ENCODE assay signal across 9 cellular contexts in the genomic region with DNA sequence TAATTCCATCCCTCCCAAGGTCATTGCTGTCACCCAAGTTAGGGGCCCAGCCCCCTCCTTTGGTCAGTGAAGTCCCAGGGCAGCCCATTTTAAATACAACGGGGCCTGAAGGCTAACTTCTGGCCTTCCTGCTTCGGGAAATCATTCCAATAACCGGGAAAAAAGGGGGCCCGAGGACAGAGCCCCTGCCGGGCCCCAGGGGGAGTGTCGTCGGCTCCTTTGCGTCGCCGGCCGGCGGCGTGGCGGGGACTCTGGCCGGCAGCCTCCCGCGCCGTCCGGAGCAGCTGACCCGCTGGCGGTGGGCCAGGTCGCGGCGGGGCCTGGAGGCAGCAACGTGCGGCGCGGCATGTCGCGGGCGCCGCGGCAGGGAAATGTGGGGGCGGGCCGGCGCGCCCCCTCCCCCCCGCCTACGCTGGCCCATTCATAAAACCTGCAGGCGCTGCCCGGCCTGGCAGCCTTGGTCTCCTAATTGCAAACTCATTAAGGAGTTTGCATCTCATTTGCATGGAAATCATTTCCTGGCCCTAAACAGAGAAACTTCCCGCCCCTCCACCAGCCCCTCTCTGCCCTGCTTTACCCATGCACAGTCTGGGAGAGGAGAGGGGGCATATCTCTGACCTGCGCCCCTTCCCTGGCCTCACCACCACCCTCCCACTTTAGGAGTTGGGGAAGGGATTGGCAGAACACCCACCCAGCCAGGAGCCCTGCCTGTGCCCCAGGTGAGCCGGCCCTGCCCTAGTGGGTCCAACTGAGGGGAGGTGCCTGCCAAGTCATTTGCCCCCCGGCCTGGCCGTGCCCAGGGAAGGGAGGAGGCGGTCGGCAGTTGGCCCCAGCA. TPM values are rescaled to one million over a fixed set of nuclear protein-coding genes. Genes with fewer than 3 reads are reported as not detected.
DNase-seq lines count a peak whose midpoint lies in the region; ATAC-seq, FAIRE-seq and TF ChIP-seq lines count a peak whose summit lies in the region.
"Had no signal": no experiment of that assay in that cellular context is flagged by ENCODE, and none has a peak within 500 bp of the region (broad histone marks: within the 10 kb centered on the region; RNA-seq: fewer than 3 reads in every experiment).

No MANE protein-coding gene starts in this region.

- H3K18ac ChIP-seq in H9 (ENCODE audit: insufficient read length, low read depth, low read length), result no peak overlapping the region

- peak overlapping the region; percentile 35; the same call in 1 of the 2 replicates for H3K14ac ChIP-seq in H9 (ENCODE audit: insufficient read depth, low read length)

- H3K9ac ChIP-seq in H9 (ENCODE audit: extremely low read depth, insufficient read length, low read length), result no peak overlapping the region
- peak overlapping the region; percentile 49 to 85 for H3K9ac ChIP-seq in K562 (ENCODE audit: insufficient read depth in 1 of 2, low read depth in 2 of 2, low read length in 2 of 2)

- no peak overlapping the region for H4K8ac ChIP-seq in H9 (replicated peaks; ENCODE audit: insufficient read length, low read depth, low read length)

- H3K4me3 ChIP-seq in K562 (peak overlapping the region; percentile 1), thoracic aorta (peak overlapping the region; percentile 38)

- CTCF ChIA-PET in K562 (lab: Yijun Ruan, JAX; ENCODE audit: low intra/inter-chr PET ratio), result interaction anchor here (0.6 to 0.9 kb wide), 4 partner anchors 303 to 313 kb away, joined by 3 to 11 read pairs (median 3); a partner anchor contains a TSS

- H3K23me2 ChIP-seq in H9 (ENCODE audit: insufficient read length, low read depth, low read length, poor library complexity, severe bottlenecking), result peaks cover 9% of the 10 kb centered on the region

- peak overlapping the region; percentile 42 to 65; a peak in 4 of 5 replicates for H3K4me3 Mint-ChIP-seq in H9

- no peak for TF ChIP-seq POLR2A in K562 (conservative IDR thresholded peaks at IDR 0.05)

- H3K27ac ChIP-seq in H9 (ENCODE audit: insufficient read length, low read depth, low read length) (no peak overlapping the region), K562 (ENCODE audit: extremely low read depth, low read depth, low read length) (peak overlapping the region; percentile 63), thoracic aorta (no peak overlapping the region)

- no peak overlapping the region for H3K23ac ChIP-seq in H9 (ENCODE audit: insufficient read length, low read depth, low read length)

- H3K79me1 ChIP-seq in H9 (ENCODE audit: insufficient read depth, low read depth, low read length, poor library complexity, severe bottlenecking), result no peaks in the 10 kb centered on the region

- H3K9me3 Mint-ChIP-seq in H9, result no peaks in the 10 kb centered on the region; a peak in 1 of 5 replicates

- no peak overlapping the region for H4K5ac ChIP-seq in H9 (ENCODE audit: insufficient read length, low read depth, low read length)

- peak; percentile 29 for ATAC-seq in K562
- no peak for ATAC-seq in thoracic aorta (ENCODE audit: insufficient number of reproducible peaks, low FRiP score, low read depth)
- no peak for ATAC-seq in HG03139 (IDR thresholded peaks at IDR 0.05; ENCODE audit: unreplicated experiment)
- ATAC-seq in GM21737 (IDR thresholded peaks at IDR 0.05; ENCODE audit: unreplicated experiment), result no peak

- H4K20me1 ChIP-seq in H9 (ENCODE audit: control insufficient read depth, insufficient read depth, insufficient read length), result no peaks in the 10 kb centered on the region
- no peaks in the 10 kb centered on the region for H4K20me1 ChIP-seq in K562 (replicated peaks; ENCODE audit: control insufficient read depth, insufficient read depth, low read length)

- TF ChIP-seq RAD21 in K562 (CRISPR knock-in tag; conservative IDR thresholded peaks at IDR 0.05 in 1 of 2, IDR thresholded peaks at IDR 0.05 in 1 of 2), result peak; percentile 34 to 38

- no peak overlapping the region for H2BK15ac ChIP-seq in H9 (ENCODE audit: low read depth, low read length)

- H2BK20ac ChIP-seq in H9 (ENCODE audit: low read depth, low read length, poor library complexity, severe bottlenecking), result no peak overlapping the region

- peak; percentile 26; the same call in 1 of the 2 replicates for TF ChIP-seq EP300 in K562 (IDR thresholded peaks at IDR 0.05; ENCODE audit: low read length)

- no peak overlapping the region for H2BK120ac ChIP-seq in H9 (ENCODE audit: low read depth, low read length, poor library complexity, severe bottlenecking)

- H3K4me2 ChIP-seq in H9 (ENCODE audit: insufficient read depth, insufficient read length, low read length), result peak overlapping the region; percentile 37
- peak overlapping the region; percentile 77 for H3K4me2 ChIP-seq in K562 (ENCODE audit: insufficient read depth, low read length)

- no peak overlapping the region for H2BK12ac ChIP-seq in H9 (ENCODE audit: insufficient read length, low read depth, low read length)

- POLR2A ChIA-PET in K562 (lab: Yijun Ruan, JAX), result interaction anchor here (0.6 to 4.0 kb wide), 9 partner anchors 12 to 422 kb away, joined by 3 to 26 read pairs (median 3); a partner anchor contains a TSS

- no peak for FAIRE-seq in K562 (lab: Jason Lieb, UNC)
- no peak for FAIRE-seq in RCC 7860 (lab: Jason Lieb, UNC)
- FAIRE-seq: keratinocyte had no signal

- H3K27me3 ChIP-seq in H9 (ENCODE audit: insufficient read depth, low read length), result no peaks in the 10 kb centered on the region
- H3K27me3 ChIP-seq in K562 (ENCODE audit: control insufficient read depth in 2 of 2, insufficient read depth in 2 of 2, low read length in 2 of 2), result no peaks in the 10 kb centered on the region
- H3K27me3 ChIP-seq in thoracic aorta (replicated peaks; ENCODE audit: insufficient read depth), result no peaks in the 10 kb centered on the region

- H3K27ac Mint-ChIP-seq in H9, result no peak overlapping the region

- peaks cover 28 to 41% of the 10 kb centered on the region in 2 experiments for H3K4me1 Mint-ChIP-seq in H9

- no peaks in the 10 kb centered on the region for H3K36me3 Mint-ChIP-seq in H9 (ENCODE audit: insufficient read depth in 1 of 3, low read depth in 3 of 3)

- no peaks in the 10 kb centered on the region for H3K9me3 ChIP-seq in H9 (ENCODE audit: control insufficient read depth, low read depth, low read length)
- H3K9me3 ChIP-seq in K562 (replicated peaks; ENCODE audit: control insufficient read depth, insufficient read depth, low read depth, low read length), result no peaks in the 10 kb centered on the region
- no peaks in the 10 kb centered on the region for H3K9me3 ChIP-seq in thoracic aorta

- H3K9me1 ChIP-seq in K562 (ENCODE audit: control insufficient read depth, insufficient read depth, low read length), result no peaks in the 10 kb centered on the region

- H2BK5ac ChIP-seq in H9 (ENCODE audit: insufficient read length, low read length), result no peak overlapping the region

- no peak overlapping the region for H3K56ac ChIP-seq in H9 (ENCODE audit: insufficient read length, low read depth, low read length)

- in situ Hi-C loops in K562 (cut with MboI), result loop anchor here (5.0 kb wide), 1 partner anchor 409 kb away; no protein-coding TSS in a partner anchor

- H3T11ph ChIP-seq in H9 (ENCODE audit: low read length), result no peak overlapping the region

- H3K4me1 ChIP-seq in H9 (ENCODE audit: insufficient read depth, low read length) (peaks cover 5% of the 10 kb centered on the region; the same call in 1 of the 2 replicates), K562 (replicated peaks in 1 of 2; ENCODE audit: control insufficient read depth in 2 of 2, insufficient read depth in 2 of 2, low read length in 2 of 2) (peaks cover 53 to 65% of the 10 kb centered on the region in 2 experiments; a peak in 4 of 5 replicates), thoracic aorta (ENCODE audit: control insufficient read depth in 1 of 2, low read depth in 2 of 2) (peaks cover 5 to 39% of the 10 kb centered on the region in 2 donors)

- no peak overlapping the region for H2AK5ac ChIP-seq in H9 (ENCODE audit: insufficient read length, low read length)

- H3K79me2 ChIP-seq in H9 (ENCODE audit: insufficient read depth, low read length), result no peaks in the 10 kb centered on the region
- H3K79me2 ChIP-seq in K562 (ENCODE audit: control insufficient read depth, insufficient read depth, low read length), result peaks cover 10% of the 10 kb centered on the region; the same call in 2 of the 3 replicates

- no peak for TF ChIP-seq CTCF in H9 (conservative IDR thresholded peaks at IDR 0.05)
- peak; percentile 3 to 34 (median 8); a peak in 1 of 6 replicates for TF ChIP-seq CTCF in K562 (IDR thresholded peaks at IDR 0.05 in 2 of 3, conservative IDR thresholded peaks at IDR 0.05 in 1 of 3; ENCODE audit: insufficient read depth in 2 of 3, low read depth in 1 of 3, low read length in 3 of 3)
- TF ChIP-seq CTCF in thoracic aorta (IDR thresholded peaks at IDR 0.05), result no peak

- peaks cover 3% of the 10 kb centered on the region for H3K27me3 Mint-ChIP-seq in H9 (ENCODE audit: low read depth)

- intact Hi-C loops in K562 (cut with micrococcal nuclease), result loop anchor here (5.0 to 10.0 kb wide), 2 partner anchors 239 to 812 kb away; no protein-coding TSS in a partner anchor

- H2AFZ ChIP-seq in H9 (ENCODE audit: low read length) (no peak overlapping the region), K562 (ENCODE audit: low read depth, low read length) (peak overlapping the region; percentile 69)

- H3K36me3 ChIP-seq in K562 (ENCODE audit: control insufficient read depth, insufficient read depth, low read length) (no peaks in the 10 kb centered on the region; the same call in 2 of the 3 replicates), thoracic aorta (no peaks in the 10 kb centered on the region)

- no TSS peak for BruUV-seq in K562 (replicated peaks; lab: Mats Ljungman, UMichigan)

- no CpG with 5 or more reads among the region's 48 CpGs for WGBS in H9 (ENCODE audit: extremely low coverage, insufficient read length, low lambda C conversion rate)
- 11% methylated on average over 41 of the region's 48 CpGs for WGBS in K562 (ENCODE audit: insufficient coverage, low coverage, missing lambda C conversion rate)

- DNase-seq in H9 (no peak), K562 (ENCODE audit: extremely low read depth in 1 of 4, low spot score in 3 of 4) (peak; percentile 90 to 95 (median 92)), iPS-NIHi7 (ENCODE audit: extremely low spot score) (peak; percentile 70), thoracic aorta (ENCODE audit: low spot score) (no peak), RCC 7860 (ENCODE audit: low spot score) (no peak)
- DNase-seq: NCI-H2029 treated with DMSO at 0.1 percent for 48 hours had no signal

- no peak overlapping the region for H3K4ac ChIP-seq in H9 (ENCODE audit: low read depth, low read length)

- H4K91ac ChIP-seq in H9 (ENCODE audit: insufficient read length, low read depth, low read length), result no peak overlapping the region

RNA-seq across cellular contexts. Expression of a gene that starts 50.7 kb away (rescaled TPM):
- total RNA-seq in H9 (2021) (80.1 and 80.3 TPM in 2 replicates), K562 (2014; rRNA removed) (166 and 199 TPM in 2 replicates), K562 (2014; rRNA removed; fragmentation: Illumina TruSeq; extraction: Trizol) (97.5 and 126 TPM in 2 replicates), K562 (2015; rRNA removed; fragmentation: Illumina TruSeq; extraction: Trizol) (130 and 136 TPM in 2 replicates), K562 (2021) (143 and 149 TPM in 2 replicates), thoracic aorta (10 to 100 TPM; 31.0 to 32.4 TPM)
- total RNA-seq in K562 (2011; cell fraction: chromatin; rRNA removed; ENCODE audit: low replicate concordance), result 39.2 and 66.5 TPM in 2 replicates
- total RNA-seq in K562 (2011; cell fraction: nucleolus; rRNA removed), result 54.2 and 60.8 TPM in 2 replicates
- total RNA-seq in K562 (2011; cell fraction: nucleoplasm; rRNA removed), result 55.7 and 67.6 TPM in 2 replicates
- polyA plus RNA-seq in K562 (2011; rRNA removed) (145 and 165 TPM in 2 replicates), K562 (2014; fragmentation: Illumina TruSeq; extraction: Trizol) (134 and 163 TPM in 2 replicates), K562 (2014; fragmentation: Nextera tagmentation; extraction: Ambion mirVana) (100 to 1,000 TPM; 414 to 424 TPM), K562 (2014; rRNA removed) (195 and 240 TPM in 2 replicates)
- polyA plus RNA-seq in K562 (2011; cell fraction: cytosol; rRNA removed), result 149 and 217 TPM in 2 replicates
- polyA plus RNA-seq in K562 (2011; cell fraction: nucleus; rRNA removed), result 68.7 and 82.6 TPM in 2 replicates
- 102 and 171 TPM in 2 replicates for polyA plus RNA-seq in K562 (2012)
- polyA minus RNA-seq in K562 (2011; rRNA and poly(A)+ RNA removed), result 39.8 and 41.8 TPM in 2 replicates
- polyA minus RNA-seq in K562 (2011; cell fraction: cytosol; rRNA and poly(A)+ RNA removed), result 38.6 and 39.1 TPM in 2 replicates
- polyA minus RNA-seq in K562 (2011; cell fraction: nucleus; rRNA and poly(A)+ RNA removed), result 15.3 and 25.4 TPM in 2 replicates

RNA-seq across cellular contexts. Expression of a gene that starts 50.8 kb away (rescaled TPM):
- 56.3 and 56.8 TPM in 2 replicates for total RNA-seq in H9 (2021)
- total RNA-seq in K562 (2011; cell fraction: chromatin; rRNA removed; ENCODE audit: low replicate concordance), result 125 and 274 TPM in 2 replicates
- total RNA-seq in K562 (2011; cell fraction: nucleolus; rRNA removed), result 162 and 166 TPM in 2 replicates
- 160 TPM in 2 replicates for total RNA-seq in K562 (2011; cell fraction: nucleoplasm; rRNA removed)
- total RNA-seq in K562 (2014; rRNA removed), result 12.6 and 22.5 TPM in 2 replicates
- total RNA-seq in K562 (2014; rRNA removed; fragmentation: Illumina TruSeq; extraction: Trizol), result 10.8 and 14.4 TPM in 2 replicates
- 14.0 and 14.3 TPM in 2 replicates for total RNA-seq in K562 (2015; rRNA removed; fragmentation: Illumina TruSeq; extraction: Trizol)
- 39.2 and 39.4 TPM in 2 replicates for total RNA-seq in K562 (2021)
- 37.0 and 59.6 TPM in 2 replicates for polyA plus RNA-seq in K562 (2011; rRNA removed)
- 69.9 and 86.4 TPM in 2 replicates for polyA plus RNA-seq in K562 (2011; cell fraction: cytosol; rRNA removed)
- polyA plus RNA-seq in K562 (2011; cell fraction: nucleus; rRNA removed), result 128 and 148 TPM in 2 replicates
- polyA plus RNA-seq in K562 (2012), result 27.9 and 28.7 TPM in 2 replicates
- 32.5 and 35.7 TPM in 2 replicates for polyA plus RNA-seq in K562 (2014; fragmentation: Illumina TruSeq; extraction: Trizol)
- under 1 TPM; 0.14 to 0.17 TPM for polyA plus RNA-seq in K562 (2014; fragmentation: Nextera tagmentation; extraction: Ambion mirVana)
- 26.8 and 31.0 TPM in 2 replicates for polyA plus RNA-seq in K562 (2014; rRNA removed)
- 52.7 and 68.9 TPM in 2 replicates for polyA minus RNA-seq in K562 (2011; rRNA and poly(A)+ RNA removed)
- 35.2 and 46.9 TPM in 2 replicates for polyA minus RNA-seq in K562 (2011; cell fraction: cytosol; rRNA and poly(A)+ RNA removed)
- 25.6 and 33.4 TPM in 2 replicates for polyA minus RNA-seq in K562 (2011; cell fraction: nucleus; rRNA and poly(A)+ RNA removed)
- 10 to 100 TPM; 21.9 to 43.4 TPM for total RNA-seq in thoracic aorta

Comparison
In these comparisons a context has a peak if more than half of its experiments do, and no peak if none do; other contexts are left out.
1. DNase-seq: peak in K562 (4 of 4) and iPS-NIHi7 (single experiment); none in H9 (single experiment), thoracic aorta (single experiment) and RCC 7860 (single experiment).
2. CTCF ChIP-seq: peak in K562 (3 of 3); none in H9 (single experiment) and thoracic aorta (single experiment).